Comparison of ENCODE assay signal across 7 cellular contexts in the genomic region with DNA sequence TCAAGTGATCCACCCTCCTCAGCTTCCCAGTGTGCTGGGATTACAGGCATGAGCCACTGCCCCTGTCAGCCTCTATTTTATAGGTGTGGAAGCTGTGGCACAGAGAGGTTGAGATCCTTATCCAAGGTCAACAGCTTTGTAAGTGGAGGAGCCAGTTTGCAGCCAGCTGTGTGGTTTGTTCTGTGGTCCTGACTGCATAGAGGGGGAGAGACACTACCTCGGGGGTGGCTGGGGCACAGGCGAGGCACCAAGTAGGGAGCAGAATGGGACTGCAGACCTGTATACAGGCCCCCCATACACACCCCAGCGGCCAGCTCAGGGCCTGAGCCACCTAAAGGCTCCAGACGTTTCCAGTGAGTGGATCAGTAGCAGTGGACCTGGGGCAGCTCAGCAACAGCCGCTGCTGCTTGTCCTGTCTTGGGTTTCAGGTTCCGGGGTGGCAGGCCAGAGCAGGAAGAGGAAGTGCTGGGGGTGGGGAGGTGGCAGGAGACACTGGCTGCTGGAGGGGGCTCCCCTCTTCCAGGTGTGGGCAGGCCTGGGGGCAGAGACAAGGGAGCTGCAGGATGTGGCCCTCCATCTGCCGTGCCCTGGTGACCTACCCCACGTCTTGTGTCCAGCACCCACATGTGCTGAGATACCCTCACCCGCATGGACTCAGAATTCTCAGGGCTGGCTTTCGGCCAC. TPM values are rescaled to one million over a fixed set of nuclear protein-coding genes. Genes with fewer than 3 reads are reported as not detected.
DNase-seq lines count a peak whose midpoint lies in the region; ATAC-seq and FAIRE-seq lines count a peak whose summit lies in the region.

No MANE protein-coding gene starts in this region.

- FAIRE-seq in RCC 7860 (lab: Jason Lieb, UNC): no peak

- DNase-seq in T-helper 2 cell (peak in 3 of 5 experiments; percentile 24 to 84 (median 64)), putamen (ENCODE audit: low spot score) (no peak), RCC 7860 (ENCODE audit: low spot score) (no peak)
- DNase-seq in stimulated activated naive CD4-positive, alpha-beta T cell (lab: John Stamatoyannopoulos, UW): peak in 5 of 6 experiments; percentile 11 to 52 (median 31)

- ATAC-seq in GM21447 (IDR thresholded peaks at IDR 0.05; ENCODE audit: unreplicated experiment): peak; percentile 79
- peak; percentile 54 for ATAC-seq in esophagus mucosa
- no peak for ATAC-seq in HG02981 (IDR thresholded peaks at IDR 0.05; ENCODE audit: unreplicated experiment)

RNA-seq across cellular contexts. Expression of a gene that starts 11.0 kb away (rescaled TPM):
- total RNA-seq in esophagus mucosa: 7.3 TPM

RNA-seq across cellular contexts. Expression of a gene that starts 32.1 kb away (rescaled TPM):
- 0.08 TPM for total RNA-seq in esophagus mucosa

RNA-seq across cellular contexts. Expression of a gene that starts 56.5 kb away (rescaled TPM):
- total RNA-seq in esophagus mucosa: 20.0 TPM

Comparison
In these comparisons a context has a peak if more than half of its experiments do, and no peak if none do; other contexts are left out.
1. DNase-seq: peak in T-helper 2 cell (3 of 5) and stimulated activated naive CD4-positive, alpha-beta T cell (5 of 6); none in putamen (single experiment) and RCC 7860 (single experiment).